ENCODE assay signal across 19 cellular contexts in genomic region chr7:158765020-158765419, GRCh38.
A peak's percentile ranks its signal among the peaks of the same experiment; 100 is the strongest.
DNase-seq lines count a peak whose midpoint lies in the region; ATAC-seq and TF ChIP-seq lines count a peak whose summit lies in the region.
"Had no signal": no experiment of that assay in that cellular context is flagged by ENCODE, and none has a peak within 500 bp of the region (broad histone marks: within the 10 kb centered on the region; RNA-seq: fewer than 3 reads in every experiment).

No MANE protein-coding gene starts in this region.

- intact Hi-C loops in activated CD8-positive, alpha-beta T cell treated with anti-CD3 and anti-CD28 coated beads for 36 hours (cut with micrococcal nuclease), result no loop called here
- intact Hi-C loops in left ventricle myocardium superior (cut with micrococcal nuclease), result no loop called here

- no peaks in the 10 kb centered on the region for H3K9me3 ChIP-seq in CD4-positive, CD25-positive, alpha-beta regulatory T cell (ENCODE audit: control insufficient read depth in 2 of 2, low read length in 2 of 2)

- POLR2A ChIA-PET in activated CD8-positive, alpha-beta T cell treated with anti-CD3 and anti-CD28 coated beads for 36 hours (lab: Charles Lee), result interaction anchor here (1.3 kb wide), 1 partner anchor 12 kb away, joined by 4 read pairs; no protein-coding TSS in a partner anchor

- no peaks in the 10 kb centered on the region for H3K4me1 ChIP-seq in CD4-positive, CD25-positive, alpha-beta regulatory T cell (ENCODE audit: control insufficient read depth, insufficient read depth, low read length, poor library complexity, severe bottlenecking)

- H3K4me3 Mint-ChIP-seq in activated T-cell treated with anti-CD3 and anti-CD28 coated beads, Interleukin-2, amount 50 U/mL, for 4 hours, result no peak overlapping the region
- no peak overlapping the region for H3K4me3 Mint-ChIP-seq in CD4-positive, CD25-positive, alpha-beta regulatory T cell
- H3K4me3 Mint-ChIP-seq in activated CD8-positive, alpha-beta T cell treated with anti-CD3 and anti-CD28 coated beads for 36 hours, result no peak overlapping the region

- H3K36me3 ChIP-seq in CD4-positive, CD25-positive, alpha-beta regulatory T cell (ENCODE audit: control insufficient read depth, insufficient read depth, low read length), result peaks cover 75% of the 10 kb centered on the region

- peak; percentile 46 to 71 for ATAC-seq in activated T-cell treated with anti-CD3 and anti-CD28 coated beads, Interleukin-2, amount 50 U/mL, for 4 hours
- no peak for ATAC-seq in CD4-positive, CD25-positive, alpha-beta regulatory T cell (ENCODE audit: low read depth in 2 of 2)
- ATAC-seq in activated CD8-positive, alpha-beta T cell treated with anti-CD3 and anti-CD28 coated beads for 36 hours, result peak; percentile 42
- ATAC-seq in left ventricle myocardium superior, result peak; percentile 70
- ATAC-seq: HepG2 had no signal

- CTCF ChIA-PET in activated CD8-positive, alpha-beta T cell treated with anti-CD3 and anti-CD28 coated beads for 36 hours (lab: Charles Lee), result no interaction called here

- no peaks in the 10 kb centered on the region for H3K9me3 Mint-ChIP-seq in activated T-cell treated with anti-CD3 and anti-CD28 coated beads, Interleukin-2, amount 50 U/mL, for 4 hours
- H3K9me3 Mint-ChIP-seq in CD4-positive, CD25-positive, alpha-beta regulatory T cell, result no peaks in the 10 kb centered on the region
- no peaks in the 10 kb centered on the region for H3K9me3 Mint-ChIP-seq in activated CD8-positive, alpha-beta T cell treated with anti-CD3 and anti-CD28 coated beads for 36 hours

- no peak overlapping the region for H3K4me3 ChIP-seq in CD4-positive, CD25-positive, alpha-beta regulatory T cell (ENCODE audit: low read depth, low read length)

- no peaks in the 10 kb centered on the region for H3K27me3 ChIP-seq in CD4-positive, CD25-positive, alpha-beta regulatory T cell (ENCODE audit: control insufficient read depth, insufficient read depth, low read length)

- peaks cover 25% of the 10 kb centered on the region for H3K36me3 Mint-ChIP-seq in activated T-cell treated with anti-CD3 and anti-CD28 coated beads, Interleukin-2, amount 50 U/mL, for 4 hours (ENCODE audit: insufficient read depth)
- peaks cover 62% of the 10 kb centered on the region for H3K36me3 Mint-ChIP-seq in CD4-positive, CD25-positive, alpha-beta regulatory T cell
- H3K36me3 Mint-ChIP-seq in activated CD8-positive, alpha-beta T cell treated with anti-CD3 and anti-CD28 coated beads for 36 hours (ENCODE audit: low read depth), result peaks cover 26% of the 10 kb centered on the region

- H3K27me3 Mint-ChIP-seq in activated T-cell treated with anti-CD3 and anti-CD28 coated beads, Interleukin-2, amount 50 U/mL, for 4 hours (ENCODE audit: low read depth), result no peaks in the 10 kb centered on the region
- H3K27me3 Mint-ChIP-seq in CD4-positive, CD25-positive, alpha-beta regulatory T cell, result no peaks in the 10 kb centered on the region
- no peaks in the 10 kb centered on the region for H3K27me3 Mint-ChIP-seq in activated CD8-positive, alpha-beta T cell treated with anti-CD3 and anti-CD28 coated beads for 36 hours

- H3K27ac ChIP-seq in CD4-positive, CD25-positive, alpha-beta regulatory T cell (ENCODE audit: insufficient read depth, low read length, poor library complexity, severe bottlenecking), result no peak overlapping the region

- H3K4me1 Mint-ChIP-seq in activated T-cell treated with anti-CD3 and anti-CD28 coated beads, Interleukin-2, amount 50 U/mL, for 4 hours (ENCODE audit: low read depth), result no peaks in the 10 kb centered on the region
- H3K4me1 Mint-ChIP-seq in CD4-positive, CD25-positive, alpha-beta regulatory T cell, result peaks cover 0 to 17% (median 13%) of the 10 kb centered on the region in 4 donors
- H3K4me1 Mint-ChIP-seq in activated CD8-positive, alpha-beta T cell treated with anti-CD3 and anti-CD28 coated beads for 36 hours (ENCODE audit: low read depth), result peaks cover 10% of the 10 kb centered on the region

- no peak for DNase-seq in activated T-cell treated with anti-CD3 and anti-CD28 coated beads, Interleukin-2, amount 50 U/mL, for 4 hours
- DNase-seq in activated T-cell treated with anti-CD3 and anti-CD28 coated beads, Interleukin-2, amount 50 U/mL, for 48 hours, result no peak
- DNase-seq in CD4-positive, CD25-positive, alpha-beta regulatory T cell, result no peak
- DNase-seq in activated CD8-positive, alpha-beta T cell treated with anti-CD3 and anti-CD28 coated beads for 36 hours, result no peak
- DNase-seq in left ventricle myocardium superior (peak; percentile 47), NCI-H1092 treated with DMSO at 0.1 percent for 48 hours (lab: John Stamatoyannopoulos, UW) (no peak), HCEC 1CT (no peak)
- DNase-seq: C1 segment of cervical spinal cord; COR-L47; DMS153; GOT3; KG1; NCI-H1436; NCI-H2029; NCI-H2171; NCI-H446; NCI-H69; NK-92 treated with Interleukin-12 subunit alpha and Interleukin-12 subunit beta, amount 100 ng/mL, for 24 hours had no signal

- peak overlapping the region in 2 of 3 donors; percentile 35 to 39 for H3K27ac Mint-ChIP-seq in CD4-positive, CD25-positive, alpha-beta regulatory T cell
- peak overlapping the region; percentile 0 for H3K27ac Mint-ChIP-seq in activated CD8-positive, alpha-beta T cell treated with anti-CD3 and anti-CD28 coated beads for 36 hours

- TF ChIP-seq CTCF in activated CD8-positive, alpha-beta T cell treated with anti-CD3 and anti-CD28 coated beads for 36 hours (IDR thresholded peaks at IDR 0.05), result no peak

Comparison
In these comparisons a context has a peak if more than half of its experiments do, and no peak if none do; other contexts are left out.
1. ATAC-seq: peak in activated T-cell treated with anti-CD3 and anti-CD28 coated beads, Interleukin-2, amount 50 U/mL, for 4 hours (2 of 2), activated CD8-positive, alpha-beta T cell treated with anti-CD3 and anti-CD28 coated beads for 36 hours (single experiment) and left ventricle myocardium superior (single experiment); none in CD4-positive, CD25-positive, alpha-beta regulatory T cell (0 of 2).